24 cellular contexts compared by ENCODE assay signal in genomic region chr11:10410106-10410843, GRCh38.
"Had no signal": no experiment of that assay in that cellular context is flagged by ENCODE, and none has a peak within 500 bp of the region (broad histone marks: within the 10 kb centered on the region; RNA-seq: fewer than 3 reads in every experiment).

No MANE protein-coding gene starts in this region.

- H3K4me2 ChIP-seq: neural progenitor cell, smooth muscle cell had no signal

- H3K9me3 ChIP-seq: gastroesophageal sphincter, left ventricle myocardium inferior, lower lobe of right lung, ovary, upper lobe of left lung, uterus had no signal

- H3K36me3 ChIP-seq: gastroesophageal sphincter, left ventricle myocardium inferior, lower lobe of right lung, neural progenitor cell, ovary, upper lobe of left lung, uterus had no signal

- H2AFZ ChIP-seq: neural progenitor cell had no signal

- H3K27me3 Mint-ChIP-seq: memory B cell; natural killer cell treated with Interleukin-12 subunit alpha and Interleukin-12 subunit beta and Interleukin-15 and Interleukin-18, amount 100 ng/mL, for 72 hours had no signal

- H3K27ac ChIP-seq: dorsolateral prefrontal cortex, gastroesophageal sphincter, left ventricle myocardium inferior, lower lobe of right lung, neural progenitor cell, ovary, uterus had no signal

- H3K27ac Mint-ChIP-seq: memory B cell, mesothelial cell of epicardium, neural progenitor cell, progenitor cell of endocrine pancreas had no signal

- H3K36me3 Mint-ChIP-seq: memory B cell; mesothelial cell of epicardium; natural killer cell treated with Interleukin-12 subunit alpha and Interleukin-12 subunit beta and Interleukin-15 and Interleukin-18, amount 100 ng/mL, for 72 hours; neural progenitor cell had no signal

- H3K4me1 ChIP-seq: neural progenitor cell, uterus had no signal

- H3K4me3 ChIP-seq: dorsolateral prefrontal cortex, gastroesophageal sphincter, left ventricle myocardium inferior, lower lobe of right lung, neural progenitor cell, ovary, smooth muscle cell, upper lobe of left lung, uterus had no signal

- H3K4me3 Mint-ChIP-seq: memory B cell; mesothelial cell of epicardium; natural killer cell treated with Interleukin-12 subunit alpha and Interleukin-12 subunit beta and Interleukin-15 and Interleukin-18, amount 100 ng/mL, for 72 hours; neural progenitor cell had no signal

- ATAC-seq: esophagus mucosa, gastroesophageal sphincter, left cardiac atrium, lower lobe of right lung had no signal

- DNase-seq: cortex of kidney; dorsolateral prefrontal cortex; effector memory CD4-positive, alpha-beta T cell; glutamatergic neuron; left cardiac atrium; left ventricle myocardium inferior; lower lobe of right lung; nucleus accumbens; ovary; right cardiac atrium; stimulated activated CD4-positive, alpha-beta T cell treated with anti-CD3 and anti-CD28 coated beads, Interleukin-2, amount 100 ng/mL, for 48 hours; stimulated activated naive CD4-positive, alpha-beta T cell treated with Interleukin-2 at 50 U/mL for 16 hours; upper lobe of left lung; uterus had no signal

- FAIRE-seq: endometrium, keratinocyte had no signal

- H3K9me3 Mint-ChIP-seq: memory B cell; mesothelial cell of epicardium; natural killer cell treated with Interleukin-12 subunit alpha and Interleukin-12 subunit beta and Interleukin-15 and Interleukin-18, amount 100 ng/mL, for 72 hours; neural progenitor cell had no signal

- H3K27me3 ChIP-seq: dorsolateral prefrontal cortex, gastroesophageal sphincter, neural progenitor cell, ovary, upper lobe of left lung, uterus had no signal
